Comparison of ENCODE assay signal across 17 cellular contexts in the genomic region with DNA sequence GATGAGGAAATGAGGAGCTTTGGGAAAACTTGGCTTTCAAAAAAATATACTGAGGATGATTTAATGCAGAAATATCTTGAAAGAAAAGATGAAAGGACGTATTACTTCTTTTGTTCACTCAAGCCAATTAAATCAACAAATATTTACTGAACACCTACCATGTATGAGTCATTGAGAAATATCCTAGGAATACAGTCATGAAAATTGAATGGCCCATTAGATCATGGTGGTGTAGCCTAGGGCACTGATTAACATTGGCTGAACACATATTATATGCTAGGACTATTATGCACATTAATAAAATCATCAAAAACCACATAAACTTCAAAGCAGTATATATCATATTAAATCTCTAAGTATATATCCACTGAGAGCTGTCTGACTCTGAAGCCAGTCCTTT. TPM values are rescaled to one million over a fixed set of nuclear protein-coding genes. Genes with fewer than 3 reads are reported as not detected.
DNase-seq lines count a peak whose midpoint lies in the region; ATAC-seq and TF ChIP-seq lines count a peak whose summit lies in the region.
"Had no signal": no experiment of that assay in that cellular context is flagged by ENCODE, and none has a peak within 500 bp of the region (broad histone marks: within the 10 kb centered on the region; RNA-seq: fewer than 3 reads in every experiment).

No MANE protein-coding gene starts in this region.

- DNase-seq in mammary epithelial cell (peak; percentile 53), breast epithelium (ENCODE audit: low spot score in 2 of 2) (no peak), PC-3 (peak; percentile 62), SIG-M5 (lab: John Stamatoyannopoulos, UW) (no peak), dorsolateral prefrontal cortex (no peak)
- DNase-seq in stimulated activated CD4-positive, alpha-beta T cell treated with anti-CD3 and anti-CD28 coated beads, Interleukin-4, amount 100 ng/mL, for 4 hours, result no peak
- DNase-seq: CD8-positive, alpha-beta T cell; Kasumi-1; MV-4-11; NCI-H226; NCI-H524 treated with DMSO at 0.1 percent for 48 hours; NK-92 treated with Interleukin-12 subunit alpha and Interleukin-12 subunit beta, amount 100 ng/mL, for 24 hours; OCI-M1; SW 1271 had no signal

- CTCF ChIA-PET in mammary epithelial cell (lab: Charles Lee; ENCODE audit: low non-redundant PET), result no interaction called here
- CTCF ChIA-PET in PC-3 (lab: Charles Lee), result no interaction called here

- POLR2A ChIA-PET in PC-3 (lab: Charles Lee; ENCODE audit: unreplicated experiment), result no interaction called here

- H3K9me2 ChIP-seq in PC-3 (replicated peaks; ENCODE audit: low read length), result no peaks in the 10 kb centered on the region

- BruUV-seq in mammary epithelial cell (replicated peaks; lab: Mats Ljungman, UMichigan), result no TSS peak
- no TSS peak for BruUV-seq in PC-3 (replicated peaks; lab: Mats Ljungman, UMichigan)

- H3K4me1 ChIP-seq in mammary epithelial cell (ENCODE audit: insufficient read depth, low read length) (peaks cover 11% of the 10 kb centered on the region), breast epithelium (no peaks in the 10 kb centered on the region), PC-3 (ENCODE audit: insufficient read depth, low read length) (peaks cover 19% of the 10 kb centered on the region; the same call in 1 of the 2 replicates)
- H3K4me1 ChIP-seq: BLaER1 had no signal

- in situ Hi-C loops in mammary epithelial cell (cut with MboI; ENCODE audit: low sequenced_read_pairs in 2 of 2), result no loop called here

- dilution Hi-C loops in mammary epithelial cell (cut with HindIII; ENCODE audit: low sequenced_read_pairs), result no loop called here

- no peak overlapping the region for H3K9ac ChIP-seq in mammary epithelial cell (ENCODE audit: insufficient read depth, low read length)
- H3K9ac ChIP-seq in PC-3 (ENCODE audit: low read length), result no peak overlapping the region
- H3K9ac ChIP-seq: BLaER1 had no signal

- no peaks in the 10 kb centered on the region for H4K20me1 ChIP-seq in mammary epithelial cell (ENCODE audit: insufficient read depth, low read length)
- H4K20me1 ChIP-seq in PC-3 (ENCODE audit: low read length), result no peaks in the 10 kb centered on the region
- H4K20me1 ChIP-seq: BLaER1 had no signal

- no peaks in the 10 kb centered on the region for H3F3A ChIP-seq in PC-3 (ENCODE audit: low read length, unreplicated experiment)

- no peak for TF ChIP-seq POLR2A in breast epithelium (IDR thresholded peaks at IDR 0.05)

- H3K9me3 ChIP-seq in mammary epithelial cell (replicated peaks; ENCODE audit: insufficient read depth, low read length) (no peaks in the 10 kb centered on the region), breast epithelium (no peaks in the 10 kb centered on the region), PC-3 (ENCODE audit: low read length) (no peaks in the 10 kb centered on the region)
- H3K9me3 ChIP-seq: BLaER1 had no signal

- TF ChIP-seq CTCF in mammary epithelial cell (conservative IDR thresholded peaks at IDR 0.05 in 1 of 2, IDR thresholded peaks at IDR 0.05 in 1 of 2; ENCODE audit: extremely low read depth in 1 of 2, insufficient read depth in 1 of 2, low read depth in 1 of 2, low read length in 2 of 2), result no peak
- TF ChIP-seq CTCF in breast epithelium (IDR thresholded peaks at IDR 0.05), result no peak
- no peak for TF ChIP-seq CTCF in PC-3 (conservative IDR thresholded peaks at IDR 0.05; ENCODE audit: low read depth, low read length)
- TF ChIP-seq CTCF in dorsolateral prefrontal cortex (IDR thresholded peaks at IDR 0.05 in 54 of 56, conservative IDR thresholded peaks at IDR 0.05 in 2 of 56; ENCODE audit: low read depth in 1 of 56, partially characterized antibody in 56 of 56), result no peak

- H2AFZ ChIP-seq in mammary epithelial cell (ENCODE audit: low read depth, low read length) (no peak overlapping the region), PC-3 (ENCODE audit: low read length) (no peak overlapping the region)

- no peak overlapping the region for H3K4me2 ChIP-seq in mammary epithelial cell (ENCODE audit: insufficient read depth, low read depth, low read length)
- no peak overlapping the region for H3K4me2 ChIP-seq in PC-3 (ENCODE audit: low read length)
- H3K4me2 ChIP-seq: BLaER1 had no signal

- H3K79me2 ChIP-seq in mammary epithelial cell (ENCODE audit: insufficient read depth, low read length) (no peaks in the 10 kb centered on the region), PC-3 (ENCODE audit: low read length) (no peaks in the 10 kb centered on the region)

- H3K36me3 ChIP-seq in mammary epithelial cell (ENCODE audit: insufficient read depth, low read length) (peaks cover 3% of the 10 kb centered on the region), breast epithelium (no peaks in the 10 kb centered on the region), PC-3 (ENCODE audit: low read depth, low read length) (no peaks in the 10 kb centered on the region)

- H3K27ac ChIP-seq in mammary epithelial cell (ENCODE audit: insufficient read depth, low read depth, low read length), result no peak overlapping the region
- no peak overlapping the region for H3K27ac ChIP-seq in breast epithelium
- no peak overlapping the region for H3K27ac ChIP-seq in PC-3 (ENCODE audit: low read length)
- H3K27ac ChIP-seq in dorsolateral prefrontal cortex, result no peak overlapping the region
- H3K27ac ChIP-seq: BLaER1 had no signal

- 0% methylated on average over 1 of the region's 1 CpG for WGBS in mammary epithelial cell (ENCODE audit: low coverage, missing lambda C conversion rate)

- H3K27me3 ChIP-seq in mammary epithelial cell (ENCODE audit: insufficient read depth, low read length), result no peaks in the 10 kb centered on the region
- H3K27me3 ChIP-seq in breast epithelium, result peaks cover 0 to under 1% of the 10 kb centered on the region in 2 donors
- H3K27me3 ChIP-seq in PC-3 (ENCODE audit: low read length), result no peaks in the 10 kb centered on the region
- no peaks in the 10 kb centered on the region for H3K27me3 ChIP-seq in dorsolateral prefrontal cortex
- H3K27me3 ChIP-seq: BLaER1 had no signal

- H3K4me3 ChIP-seq in mammary epithelial cell (replicated peaks in 1 of 3; ENCODE audit: insufficient read depth in 1 of 3, low read depth in 2 of 3, low read length in 3 of 3) (no peak overlapping the region), breast epithelium (no peak overlapping the region), PC-3 (ENCODE audit: low read length) (no peak overlapping the region), dorsolateral prefrontal cortex (no peak overlapping the region)
- H3K4me3 ChIP-seq: BLaER1 had no signal

- intact Hi-C loops in mammary epithelial cell (cut with micrococcal nuclease) (no loop called here), breast epithelium (cut with DNase I; ENCODE audit: low total_unique reads) (loop anchor here (5.0 kb wide), 1 partner anchor 1222 kb away; no protein-coding TSS in a partner anchor), PC-3 (cut with micrococcal nuclease) (loop anchor here (5.0 kb wide), 1 partner anchor 42 kb away; the partner anchor contains the start of gene FAM204A), dorsolateral prefrontal cortex (cut with DNase I) (no loop called here)

- ATAC-seq in PC-3 (peak; percentile 78), esophagus mucosa (peak; percentile 24), HG03159 (IDR thresholded peaks at IDR 0.05; ENCODE audit: unreplicated experiment) (no peak)
- ATAC-seq: CD8-positive, alpha-beta T cell had no signal

RNA-seq across cellular contexts. Expression of gene FAM204A, which starts 41.9 kb away (rescaled TPM):
- 10 to 100 TPM; 50.3 to 73.2 TPM for total RNA-seq in mammary epithelial cell
- polyA plus RNA-seq in mammary epithelial cell, result 24.8 TPM
- 16.1 TPM for polyA minus RNA-seq in mammary epithelial cell
- 10 to 100 TPM; 28.2 to 71.4 (median 59.6) TPM for total RNA-seq in breast epithelium
- total RNA-seq in PC-3 (2014; rRNA removed), result 27.3 and 34.2 TPM in 2 replicates
- total RNA-seq in esophagus mucosa, result 49.6 TPM
- total RNA-seq in dorsolateral prefrontal cortex, result 100 to 1,000 TPM in 6 of 120 experiments, 10 to 100 TPM in 114; 52.9 to 109 (median 80.0) TPM

Comparison
In these comparisons a context has a peak if more than half of its experiments do, and no peak if none do; other contexts are left out.
1. DNase-seq: peak in mammary epithelial cell (single experiment) and PC-3 (single experiment); none in breast epithelium (0 of 2), SIG-M5 (single experiment), dorsolateral prefrontal cortex (0 of 10) and stimulated activated CD4-positive, alpha-beta T cell treated with anti-CD3 and anti-CD28 coated beads, Interleukin-4, amount 100 ng/mL, for 4 hours (0 of 2).
2. intact Hi-C loops: an anchor here in breast epithelium (5.0 kb wide) and PC-3 (5.0 kb wide); none called in mammary epithelial cell and dorsolateral prefrontal cortex.